Comparison of ENCODE assay signal across 8 cellular contexts in the genomic region with DNA sequence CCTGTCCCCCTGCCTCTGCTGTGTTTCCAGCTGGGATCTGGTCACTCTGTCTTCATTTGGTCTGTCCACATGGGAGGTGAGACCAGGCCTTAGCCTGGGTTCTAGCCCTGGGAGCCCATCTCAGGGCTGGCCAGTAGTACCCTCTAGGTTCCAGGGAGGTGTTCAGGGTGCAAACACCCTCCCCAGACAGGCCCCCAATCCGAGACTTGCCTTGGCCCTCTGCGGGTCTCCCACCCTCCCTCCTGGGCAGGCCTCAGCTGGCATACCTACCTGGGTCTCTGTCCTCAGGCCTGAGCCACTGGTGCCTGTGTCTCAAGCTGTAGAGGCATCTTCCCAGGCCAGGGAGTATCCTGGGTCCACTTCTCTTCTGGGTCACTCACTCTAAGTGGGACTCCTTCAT. TPM values are rescaled to one million over a fixed set of nuclear protein-coding genes. Genes with fewer than 3 reads are reported as not detected.
A peak's percentile ranks its signal among the peaks of the same experiment; 100 is the strongest.
DNase-seq lines count a peak whose midpoint lies in the region; ATAC-seq and TF ChIP-seq lines count a peak whose summit lies in the region.

No MANE protein-coding gene starts in this region.

- H3K27me3 ChIP-seq in iPS-20b (ENCODE audit: insufficient read depth, low read length) (peaks cover 37% of the 10 kb centered on the region), stomach (peaks cover 0 to 28% (median 11%) of the 10 kb centered on the region in 3 donors)

- CTCF ChIA-PET in activated CD8-positive, alpha-beta memory T cell treated with anti-CD3 and anti-CD28 coated beads, Interleukin-2, amount 10 ng/mL, durations not matched to agents 7 days and 5 days (lab: Charles Lee): interaction anchor here (1.2 to 10.2 kb wide), 14 partner anchors 11 to 344 kb away, joined by 3 to 183 read pairs (median 12); a partner anchor contains a TSS
- CTCF ChIA-PET in activated CD4-positive, alpha-beta memory T cell treated with anti-CD3 and anti-CD28 coated beads for 36 hours (lab: Charles Lee): interaction anchor here (1.1 to 10.6 kb wide), 5 partner anchors 14 to 165 kb away, joined by 4 to 208 read pairs (median 61); a partner anchor contains a TSS

- H3K4me3 ChIP-seq in iPS-20b (ENCODE audit: low read length) (peak overlapping the region; percentile 56), stomach (peak overlapping the region in 3 of 4 donors; percentile 46 to 53 (median 48))

- intact Hi-C loops in activated CD4-positive, alpha-beta memory T cell treated with anti-CD3 and anti-CD28 coated beads for 36 hours (cut with micrococcal nuclease): loop anchor here (2.0 to 5.0 kb wide), 2 partner anchors 16 to 524 kb away; a partner anchor contains a TSS
- intact Hi-C loops in stomach (cut with DNase I; ENCODE audit: low total_unique reads): no loop called here

- WGBS in stomach, 5 donors: 64 to 89% (median 75%) methylated on average over 1 to 2 of the region's 2 CpGs

- H3K4me1 Mint-ChIP-seq in activated CD8-positive, alpha-beta memory T cell treated with anti-CD3 and anti-CD28 coated beads, Interleukin-2, amount 10 ng/mL, durations not matched to agents 7 days and 5 days: peaks cover 29% of the 10 kb centered on the region
- H3K4me1 Mint-ChIP-seq in activated CD4-positive, alpha-beta memory T cell treated with anti-CD3 and anti-CD28 coated beads for 36 hours (ENCODE audit: low read depth): peaks cover 8% of the 10 kb centered on the region

- H3K27ac ChIP-seq in iPS-20b (ENCODE audit: low read length) (no peak overlapping the region), stomach (peak overlapping the region; percentile 79 to 84 (median 82))

- H3K27ac Mint-ChIP-seq in activated CD8-positive, alpha-beta memory T cell treated with anti-CD3 and anti-CD28 coated beads, Interleukin-2, amount 10 ng/mL, durations not matched to agents 7 days and 5 days: peak overlapping the region; percentile 83
- H3K27ac Mint-ChIP-seq in activated CD4-positive, alpha-beta memory T cell treated with anti-CD3 and anti-CD28 coated beads for 36 hours: no peak overlapping the region

- peak overlapping the region; percentile 78 for H3K4me3 Mint-ChIP-seq in activated CD8-positive, alpha-beta memory T cell treated with anti-CD3 and anti-CD28 coated beads, Interleukin-2, amount 10 ng/mL, durations not matched to agents 7 days and 5 days
- H3K4me3 Mint-ChIP-seq in activated CD4-positive, alpha-beta memory T cell treated with anti-CD3 and anti-CD28 coated beads for 36 hours: peak overlapping the region; percentile 61

- H3K9me3 ChIP-seq in iPS-20b (ENCODE audit: insufficient read depth, low read depth, low read length) (no peaks in the 10 kb centered on the region), stomach (no peaks in the 10 kb centered on the region)

- H3K4me1 ChIP-seq in iPS-20b (ENCODE audit: insufficient read depth, low read length): peaks cover 12% of the 10 kb centered on the region
- peaks cover 21 to 51% (median 28%) of the 10 kb centered on the region in 4 donors for H3K4me1 ChIP-seq in stomach

- H3K36me3 Mint-ChIP-seq in activated CD8-positive, alpha-beta memory T cell treated with anti-CD3 and anti-CD28 coated beads, Interleukin-2, amount 10 ng/mL, durations not matched to agents 7 days and 5 days: peaks cover 1% of the 10 kb centered on the region
- no peaks in the 10 kb centered on the region for H3K36me3 Mint-ChIP-seq in activated CD4-positive, alpha-beta memory T cell treated with anti-CD3 and anti-CD28 coated beads for 36 hours

- peak overlapping the region; percentile 41; the same call in 1 of the 2 replicates for H3K9ac ChIP-seq in iPS-20b (ENCODE audit: low read depth, low read length)

- no peaks in the 10 kb centered on the region for H3K9me3 Mint-ChIP-seq in activated CD8-positive, alpha-beta memory T cell treated with anti-CD3 and anti-CD28 coated beads, Interleukin-2, amount 10 ng/mL, durations not matched to agents 7 days and 5 days (ENCODE audit: low read depth)
- H3K9me3 Mint-ChIP-seq in activated CD4-positive, alpha-beta memory T cell treated with anti-CD3 and anti-CD28 coated beads for 36 hours: no peaks in the 10 kb centered on the region

- no peaks in the 10 kb centered on the region for H3K27me3 Mint-ChIP-seq in activated CD8-positive, alpha-beta memory T cell treated with anti-CD3 and anti-CD28 coated beads, Interleukin-2, amount 10 ng/mL, durations not matched to agents 7 days and 5 days
- H3K27me3 Mint-ChIP-seq in activated CD4-positive, alpha-beta memory T cell treated with anti-CD3 and anti-CD28 coated beads for 36 hours: no peaks in the 10 kb centered on the region

- H3K36me3 ChIP-seq in iPS-20b (ENCODE audit: insufficient read depth, low read depth, low read length) (no peaks in the 10 kb centered on the region), stomach (no peaks in the 10 kb centered on the region)

- no peak for TF ChIP-seq POLR2A in stomach (IDR thresholded peaks at IDR 0.05)

- POLR2A ChIA-PET in activated CD4-positive, alpha-beta memory T cell treated with anti-CD3 and anti-CD28 coated beads for 36 hours (lab: Charles Lee): interaction anchor here (1.1 to 4.3 kb wide), 6 partner anchors 15 to 170 kb away, joined by 3 to 27 read pairs (median 3); a partner anchor contains a TSS

- no peak for TF ChIP-seq EP300 in stomach (IDR thresholded peaks at IDR 0.05)

- ATAC-seq in activated CD8-positive, alpha-beta memory T cell treated with anti-CD3 and anti-CD28 coated beads, Interleukin-2, amount 10 ng/mL, durations not matched to agents 7 days and 5 days: no peak

- no peak for DNase-seq in activated CD8-positive, alpha-beta memory T cell treated with anti-CD3 and anti-CD28 coated beads, Interleukin-2, amount 10 ng/mL, durations not matched to agents 7 days and 5 days
- no peak for DNase-seq in activated CD8-positive, alpha-beta memory T cell treated with anti-CD3 and anti-CD28 coated beads, Interleukin-2, amount 50 U/mL, for 4 hours
- no peak for DNase-seq in activated CD4-positive, alpha-beta memory T cell treated with anti-CD3 and anti-CD28 coated beads for 36 hours
- DNase-seq in stomach (no peak), NCI-H1417 treated with DMSO at 0.1 percent for 48 hours (lab: John Stamatoyannopoulos, UW) (no peak), NCI-H69 (lab: John Stamatoyannopoulos, UW) (no peak)
- DNase-seq in stimulated activated CD4-positive, alpha-beta T cell treated with anti-CD3 and anti-CD28 coated beads, Interleukin-4, amount 100 ng/mL, for 1 hour: no peak

- no peak for TF ChIP-seq CTCF in stomach (IDR thresholded peaks at IDR 0.05)

RNA-seq across cellular contexts. Expression of a gene that starts 0.9 kb away (rescaled TPM):
- total RNA-seq in activated CD8-positive, alpha-beta memory T cell treated with anti-CD3 and anti-CD28 coated beads, Interleukin-2, amount 10 ng/mL, durations not matched to agents 7 days and 5 days: 10 to 100 TPM; 31.9 to 40.1 TPM
- total RNA-seq in activated CD4-positive, alpha-beta memory T cell treated with anti-CD3 and anti-CD28 coated beads for 36 hours: 1 to 10 TPM; 6.4 to 6.6 TPM
- total RNA-seq in stomach: 10 to 100 TPM in 1 of 5 donors, 1 to 10 TPM in 3, not detected in 1; 2.9 to 84.9 (median 4.4) TPM
- 1 to 10 TPM; 1.7 to 5.0 (median 3.8) TPM for polyA plus RNA-seq in stomach

RNA-seq across cellular contexts. Expression of a gene that starts 6.0 kb away (rescaled TPM):
- 10 to 100 TPM; 32.6 to 35.3 TPM for total RNA-seq in activated CD8-positive, alpha-beta memory T cell treated with anti-CD3 and anti-CD28 coated beads, Interleukin-2, amount 10 ng/mL, durations not matched to agents 7 days and 5 days
- total RNA-seq in activated CD4-positive, alpha-beta memory T cell treated with anti-CD3 and anti-CD28 coated beads for 36 hours: 1 to 10 TPM; 6.7 to 7.7 TPM
- total RNA-seq in stomach: 10 to 100 TPM in 3 of 5 donors, 1 to 10 TPM in 2; 4.6 to 95.6 (median 22.8) TPM
- 1 to 10 TPM; 4.1 to 7.4 (median 6.0) TPM for polyA plus RNA-seq in stomach

RNA-seq across cellular contexts. Expression of a gene that starts 15.5 kb away (rescaled TPM):
- 10 to 100 TPM; 43.8 to 60.6 TPM for total RNA-seq in activated CD8-positive, alpha-beta memory T cell treated with anti-CD3 and anti-CD28 coated beads, Interleukin-2, amount 10 ng/mL, durations not matched to agents 7 days and 5 days
- 10 to 100 TPM; 32.9 to 33.1 TPM for total RNA-seq in activated CD4-positive, alpha-beta memory T cell treated with anti-CD3 and anti-CD28 coated beads for 36 hours
- total RNA-seq in stomach: 100 to 1,000 TPM in 1 of 5 donors, 10 to 100 TPM in 3, 1 to 10 TPM in 1; 4.7 to 167 (median 44.6) TPM
- 10 to 100 TPM; 22.8 to 52.6 (median 35.0) TPM for polyA plus RNA-seq in stomach

RNA-seq across cellular contexts. Expression of a gene that starts 17.4 kb away (rescaled TPM):
- total RNA-seq in activated CD8-positive, alpha-beta memory T cell treated with anti-CD3 and anti-CD28 coated beads, Interleukin-2, amount 10 ng/mL, durations not matched to agents 7 days and 5 days: not detected
- not detected for total RNA-seq in activated CD4-positive, alpha-beta memory T cell treated with anti-CD3 and anti-CD28 coated beads for 36 hours
- total RNA-seq in stomach: 10 to 100 TPM in 1 of 5 donors, 1 to 10 TPM in 3, not detected in 1; 2.2 to 11.3 (median 6.7) TPM
- polyA plus RNA-seq in stomach: 1 to 10 TPM; 2.0 to 4.8 (median 2.9) TPM

RNA-seq across cellular contexts. Expression of a gene that starts 25.3 kb away (rescaled TPM):
- 10 to 100 TPM; 30.4 to 55.6 TPM for total RNA-seq in activated CD8-positive, alpha-beta memory T cell treated with anti-CD3 and anti-CD28 coated beads, Interleukin-2, amount 10 ng/mL, durations not matched to agents 7 days and 5 days
- 10 to 100 TPM; 36.0 to 42.6 TPM for total RNA-seq in activated CD4-positive, alpha-beta memory T cell treated with anti-CD3 and anti-CD28 coated beads for 36 hours
- 100 to 1,000 TPM in 4 of 5 donors, 10 to 100 TPM in 1; 20.0 to 276 (median 189) TPM for total RNA-seq in stomach
- polyA plus RNA-seq in stomach: 100 to 1,000 TPM; 104 to 186 (median 115) TPM
